In the genomic region with DNA sequence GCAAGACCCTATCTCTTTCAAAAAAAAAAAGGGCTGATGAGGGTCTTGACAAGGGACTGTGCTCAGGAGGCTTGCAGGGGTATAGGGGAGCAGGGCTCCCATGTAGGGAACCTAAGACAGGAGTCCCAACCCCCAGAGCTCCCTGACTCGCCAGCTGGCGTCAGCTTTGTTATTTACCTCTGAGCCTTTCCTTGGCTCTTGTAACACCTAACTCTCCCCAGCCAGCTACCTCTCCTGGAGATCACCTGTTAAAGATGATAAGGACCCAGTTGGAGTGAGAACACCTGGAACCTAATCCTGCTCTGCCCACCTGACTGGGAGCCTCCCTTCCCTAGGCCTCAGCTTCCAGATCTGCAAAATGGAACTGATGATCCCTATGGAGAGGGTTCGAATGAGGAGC, we compare ENCODE assay signal across 12 cellular contexts. TPM values are rescaled to one million over a fixed set of nuclear protein-coding genes. Genes with fewer than 3 reads are reported as not detected.
A peak's percentile ranks its signal among the peaks of the same experiment; 100 is the strongest.
DNase-seq lines count a peak whose midpoint lies in the region; ATAC-seq and TF ChIP-seq lines count a peak whose summit lies in the region.
"Had no signal": no experiment of that assay in that cellular context is flagged by ENCODE, and none has a peak within 500 bp of the region (broad histone marks: within the 10 kb centered on the region; RNA-seq: fewer than 3 reads in every experiment).

No MANE protein-coding gene starts in this region.

- no peak overlapping the region for H3K4me3 ChIP-seq in CD8-positive, alpha-beta memory T cell (ENCODE audit: low read length)
- H3K4me3 ChIP-seq in esophagus squamous epithelium = no peak overlapping the region
- H3K4me3 ChIP-seq: gastroesophageal sphincter, suprapubic skin had no signal

- CTCF ChIA-PET in CD8-positive, alpha-beta memory T cell (lab: Charles Lee) = interaction anchor here (0.9 to 4.7 kb wide), 2 partner anchors 14 to 273 kb away, joined by 3 to 35 read pairs; partner anchors contain the start of gene SLC35E4
- CTCF ChIA-PET in T-cell (lab: Charles Lee) = no interaction called here

- ATAC-seq in T-cell (replicated peaks in 1 of 4) = no peak

- H3K36me3 ChIP-seq in CD8-positive, alpha-beta memory T cell (ENCODE audit: insufficient read depth, low read length) = no peaks in the 10 kb centered on the region
- H3K36me3 ChIP-seq in esophagus squamous epithelium = peaks cover 0 to 14% (median 0%) of the 10 kb centered on the region in 3 donors
- H3K36me3 ChIP-seq: suprapubic skin had no signal

- H3K9me3 Mint-ChIP-seq in CD8-positive, alpha-beta memory T cell = no peaks in the 10 kb centered on the region
- no peaks in the 10 kb centered on the region for H3K9me3 Mint-ChIP-seq in T-cell
- H3K9me3 Mint-ChIP-seq: WTC11 had no signal

- peaks cover 4 to 22% (median 12%) of the 10 kb centered on the region in 3 donors for H3K4me1 Mint-ChIP-seq in CD8-positive, alpha-beta memory T cell
- peaks cover 0 to 21% (median 16%) of the 10 kb centered on the region in 3 donors for H3K4me1 Mint-ChIP-seq in T-cell

- no peak overlapping the region for H3K4me3 Mint-ChIP-seq in CD8-positive, alpha-beta memory T cell
- no peak overlapping the region for H3K4me3 Mint-ChIP-seq in T-cell
- H3K4me3 Mint-ChIP-seq: WTC11 had no signal

- no peaks in the 10 kb centered on the region for H3K9me3 ChIP-seq in CD8-positive, alpha-beta memory T cell (ENCODE audit: low read length)
- no peaks in the 10 kb centered on the region for H3K9me3 ChIP-seq in esophagus squamous epithelium
- H3K9me3 ChIP-seq: gastroesophageal sphincter, suprapubic skin had no signal

- no peak for TF ChIP-seq CTCF in esophagus squamous epithelium (IDR thresholded peaks at IDR 0.05)

- H3K27me3 Mint-ChIP-seq in CD8-positive, alpha-beta memory T cell = no peaks in the 10 kb centered on the region
- no peaks in the 10 kb centered on the region for H3K27me3 Mint-ChIP-seq in T-cell

- no peak for DNase-seq in CD8-positive, alpha-beta memory T cell
- DNase-seq in T-cell (no peak), esophagus squamous epithelium (lab: John Stamatoyannopoulos, UW) (no peak), NOMO-1 (lab: John Stamatoyannopoulos, UW; ENCODE audit: unreplicated experiment in 2 of 2) (no peak), epidermal melanocyte (ENCODE audit: insufficient read length, low spot score) (no peak), SIG-M5 treated with dmso at 0.1 percent for 504 hours (lab: John Stamatoyannopoulos, UW; ENCODE audit: unreplicated experiment) (no peak)
- DNase-seq: NCI-H526 treated with DMSO at 0.1 percent for 48 hours, retina, SHP77 treated with DMSO at 0.1 percent for 48 hours had no signal

- POLR2A ChIA-PET in CD8-positive, alpha-beta memory T cell (lab: Charles Lee) = no interaction called here
- POLR2A ChIA-PET in T-cell (lab: Charles Lee) = interaction anchor here in 1 of 2 donors (0.5 kb wide), 1 partner anchor 644 kb away, joined by 3 read pairs; the partner anchor contains the start of gene PIK3IP1

- H3K27me3 ChIP-seq in CD8-positive, alpha-beta memory T cell (ENCODE audit: insufficient read depth, low read length, poor library complexity, severe bottlenecking) = no peaks in the 10 kb centered on the region
- no peaks in the 10 kb centered on the region for H3K27me3 ChIP-seq in esophagus squamous epithelium
- H3K27me3 ChIP-seq: gastroesophageal sphincter, suprapubic skin had no signal

- H3K27ac ChIP-seq in CD8-positive, alpha-beta memory T cell (ENCODE audit: low read depth, low read length) = peak overlapping the region; percentile 18
- peak overlapping the region in 3 of 4 donors; percentile 34 to 71 (median 62) for H3K27ac ChIP-seq in esophagus squamous epithelium
- H3K27ac ChIP-seq: suprapubic skin had no signal

- H3K4me1 ChIP-seq in CD8-positive, alpha-beta memory T cell (ENCODE audit: insufficient read depth, low read length) = no peaks in the 10 kb centered on the region
- peaks cover 8 to 21% (median 11%) of the 10 kb centered on the region in 3 donors for H3K4me1 ChIP-seq in esophagus squamous epithelium

- H3K36me3 Mint-ChIP-seq in CD8-positive, alpha-beta memory T cell = peaks cover 0 to 2% (median 0%) of the 10 kb centered on the region in 3 donors
- no peaks in the 10 kb centered on the region for H3K36me3 Mint-ChIP-seq in T-cell
- H3K36me3 Mint-ChIP-seq: WTC11 had no signal

- WGBS in esophagus squamous epithelium, 2 donors = 87 to 90% methylated on average over 3 of the region's 3 CpGs

- no peak for TF ChIP-seq POLR2A in esophagus squamous epithelium (IDR thresholded peaks at IDR 0.05)

- intact Hi-C loops in esophagus squamous epithelium (cut with DNase I) = no loop called here

- peak overlapping the region in 6 of 8 donors; percentile 12 to 85 (median 64) for H3K27ac Mint-ChIP-seq in CD8-positive, alpha-beta memory T cell
- H3K27ac Mint-ChIP-seq in T-cell = peak overlapping the region; percentile 47 to 73

RNA-seq across cellular contexts. Expression of gene SLC35E4, which starts 13.2 kb away (rescaled TPM):
- total RNA-seq in CD8-positive, alpha-beta memory T cell = 1 to 10 TPM; 7.1 to 8.4 TPM
- 3.3 TPM for polyA plus RNA-seq in CD8-positive, alpha-beta memory T cell
- 1 to 10 TPM; 2.9 to 4.8 (median 3.5) TPM for total RNA-seq in T-cell
- 1 to 10 TPM; 5.5 to 8.3 (median 6.3) TPM for total RNA-seq in esophagus squamous epithelium

RNA-seq across cellular contexts. Expression of gene DUSP18, which starts 18.9 kb away (rescaled TPM):
- 10 to 100 TPM; 11.4 to 12.5 TPM for total RNA-seq in CD8-positive, alpha-beta memory T cell
- polyA plus RNA-seq in CD8-positive, alpha-beta memory T cell = 12.3 TPM
- total RNA-seq in T-cell (10 to 100 TPM in 3 of 5 donors, 1 to 10 TPM in 2; 9.4 to 19.4 (median 18.8) TPM), esophagus squamous epithelium (10 to 100 TPM in 2 of 4 donors, 1 to 10 TPM in 2; 6.1 to 13.0 (median 8.6) TPM)

RNA-seq across cellular contexts. Expression of gene TCN2, which starts 41.9 kb away (rescaled TPM):
- under 1 TPM; 0.11 to 0.28 TPM for total RNA-seq in CD8-positive, alpha-beta memory T cell
- polyA plus RNA-seq in CD8-positive, alpha-beta memory T cell = 0.63 TPM
- total RNA-seq in T-cell (under 1 TPM; 0.26 to 0.65 (median 0.57) TPM), esophagus squamous epithelium (10 to 100 TPM in 2 of 4 donors, 1 to 10 TPM in 2; 1.9 to 20.4 (median 10.4) TPM)

RNA-seq across cellular contexts. Expression of gene OSBP2, which starts 45.8 kb away (rescaled TPM):
- total RNA-seq in CD8-positive, alpha-beta memory T cell = under 1 TPM; 0.66 to 0.74 TPM
- 0.74 TPM for polyA plus RNA-seq in CD8-positive, alpha-beta memory T cell
- total RNA-seq in T-cell (1 to 10 TPM; 1.6 to 2.8 (median 2.1) TPM), esophagus squamous epithelium (1 to 10 TPM; 1.9 to 3.9 (median 3.0) TPM)

RNA-seq across cellular contexts. Expression of gene PES1, which starts 57.1 kb away (rescaled TPM):
- total RNA-seq in CD8-positive, alpha-beta memory T cell = 100 to 1,000 TPM; 186 to 187 TPM
- 46.5 TPM for polyA plus RNA-seq in CD8-positive, alpha-beta memory T cell
- total RNA-seq in T-cell (10 to 100 TPM; 36.0 to 66.2 (median 63.1) TPM), esophagus squamous epithelium (10 to 100 TPM; 45.3 to 67.0 (median 58.4) TPM)
